In genomic region chr6:37018152-37019064, GRCh38 we compare ENCODE assay signal across 8 cellular contexts. TPM values are rescaled to one million over a fixed set of nuclear protein-coding genes. Genes with fewer than 3 reads are reported as not detected.
DNase-seq lines count a peak whose midpoint lies in the region; ATAC-seq and TF ChIP-seq lines count a peak whose summit lies in the region.

No MANE protein-coding gene starts in this region.

- no peaks in the 10 kb centered on the region for H3K79me2 ChIP-seq in SU-DHL-6 (ENCODE audit: insufficient read depth, low read length)

- H3K4me1 ChIP-seq in heart left ventricle (peaks cover 0 to 25% (median 14%) of the 10 kb centered on the region in 12 donors), vagina (peaks cover 27% of the 10 kb centered on the region)

- TF ChIP-seq CTCF in GM12875 (IDR thresholded peaks at IDR 0.05; ENCODE audit: borderline replicate concordance, insufficient read depth, low read depth, low read length), result peak; percentile 96
- peak; percentile 99 for TF ChIP-seq CTCF in SU-DHL-6 (IDR thresholded peaks at IDR 0.05; ENCODE audit: insufficient read depth, low read length, poor library complexity, severe bottlenecking)
- peak; percentile 72 to 89 (median 78) for TF ChIP-seq CTCF in heart left ventricle (IDR thresholded peaks at IDR 0.05)
- TF ChIP-seq CTCF in vagina (IDR thresholded peaks at IDR 0.05), result peak; percentile 86 to 97 (median 94)

- peaks cover 34% of the 10 kb centered on the region for H3K4me1 Mint-ChIP-seq in activated naive CD8-positive, alpha-beta T cell treated with anti-CD3 and anti-CD28 coated beads for 36 hours

- intact Hi-C loops in heart left ventricle (cut with DNase I), result loop anchor here (1.0 to 10.0 kb wide), 18 partner anchors 20 to 254 kb away; partner anchors contain the start of genes C6orf89 (in 7 of the 10), PIM1 (in 2 of the 10) and MTCH1 (in 1 of the 10)
- intact Hi-C loops in vagina (cut with DNase I), result loop anchor here (2.0 kb wide), 1 partner anchor 134 kb away; the partner anchor contains the start of gene C6orf89

- no peaks in the 10 kb centered on the region for H3K9me3 Mint-ChIP-seq in activated naive CD8-positive, alpha-beta T cell treated with anti-CD3 and anti-CD28 coated beads for 36 hours

- ATAC-seq in HG02852 (IDR thresholded peaks at IDR 0.05; ENCODE audit: unreplicated experiment) (peak; percentile 99), heart left ventricle (peak; percentile 93 to 97 (median 96))

- H3K36me3 ChIP-seq in SU-DHL-6 (ENCODE audit: low read length) (no peaks in the 10 kb centered on the region), heart left ventricle (peaks cover 0 to 61% (median 0%) of the 10 kb centered on the region in 9 donors), vagina (no peaks in the 10 kb centered on the region)

- TF ChIP-seq POLR2A in heart left ventricle (IDR thresholded peaks at IDR 0.05) (no peak), vagina (IDR thresholded peaks at IDR 0.05) (no peak)

- no peaks in the 10 kb centered on the region for H3K9me3 ChIP-seq in SU-DHL-6 (ENCODE audit: insufficient read depth, low read length)
- H3K9me3 ChIP-seq in heart left ventricle, result no peaks in the 10 kb centered on the region
- no peaks in the 10 kb centered on the region for H3K9me3 ChIP-seq in vagina

- H3K4me3 Mint-ChIP-seq in activated naive CD8-positive, alpha-beta T cell treated with anti-CD3 and anti-CD28 coated beads for 36 hours, result no peak overlapping the region

- H3K27ac ChIP-seq in SU-DHL-6 (ENCODE audit: low read depth, low read length) (no peak overlapping the region), heart left ventricle (peak overlapping the region in 9 of 12 donors; percentile 6 to 66 (median 34)), vagina (peak overlapping the region; percentile 52)

- H3K4me3 ChIP-seq in GM12875 (ENCODE audit: low read depth, low read length) (no peak overlapping the region), SU-DHL-6 (ENCODE audit: insufficient read depth, low read length, poor library complexity, severe bottlenecking) (no peak overlapping the region), heart left ventricle (no peak overlapping the region), vagina (no peak overlapping the region)

- H3K27me3 ChIP-seq in SU-DHL-6 (ENCODE audit: low read length), result no peaks in the 10 kb centered on the region
- H3K27me3 ChIP-seq in heart left ventricle, result no peaks in the 10 kb centered on the region
- no peaks in the 10 kb centered on the region for H3K27me3 ChIP-seq in vagina

- H3K4me2 ChIP-seq in SU-DHL-6 (ENCODE audit: low read depth, low read length, poor library complexity, severe bottlenecking), result no peak overlapping the region

- H4K20me1 ChIP-seq in SU-DHL-6 (ENCODE audit: low read depth, low read length), result no peaks in the 10 kb centered on the region

- H3K36me3 Mint-ChIP-seq in activated naive CD8-positive, alpha-beta T cell treated with anti-CD3 and anti-CD28 coated beads for 36 hours, result no peaks in the 10 kb centered on the region

- H3K27ac Mint-ChIP-seq in activated naive CD8-positive, alpha-beta T cell treated with anti-CD3 and anti-CD28 coated beads for 36 hours, result no peak overlapping the region

- whole genome bisulfite sequencing in heart left ventricle, 4 donors, result 3 to 7% (median 5%) methylated on average over 9 of the region's 9 CpGs

- H2AFZ ChIP-seq in SU-DHL-6 (ENCODE audit: low read depth, low read length, severe bottlenecking), result peak overlapping the region; percentile 43

- H3K27me3 Mint-ChIP-seq in activated naive CD8-positive, alpha-beta T cell treated with anti-CD3 and anti-CD28 coated beads for 36 hours, result no peaks in the 10 kb centered on the region

- no peaks in the 10 kb centered on the region for H3F3A ChIP-seq in SU-DHL-6 (ENCODE audit: insufficient read depth)

- DNase-seq in NCI-H1436 (lab: John Stamatoyannopoulos, UW) (peak; percentile 80), heart left ventricle (peak; percentile 89 to 93 (median 92)), putamen (ENCODE audit: low spot score) (peak; percentile 92), vagina (ENCODE audit: extremely low spot score in 2 of 2) (no peak)
- DNase-seq in activated naive CD8-positive, alpha-beta T cell treated with anti-CD3 and anti-CD28 coated beads for 36 hours, result peak; percentile 86

- no peaks in the 10 kb centered on the region for H3K9me2 ChIP-seq in SU-DHL-6 (replicated peaks; ENCODE audit: insufficient read depth, low read length)

- 0 out of 2 replicates have a peak overlapping the region, but pooled peaks have one; percentile 1 for H3K9ac ChIP-seq in SU-DHL-6 (ENCODE audit: low read length)

RNA-seq across cellular contexts. Expression of gene FGD2, which starts 13.0 kb away (rescaled TPM):
- total RNA-seq in activated naive CD8-positive, alpha-beta T cell treated with anti-CD3 and anti-CD28 coated beads for 36 hours, result 1 to 10 TPM; 1.7 to 1.8 TPM
- 10 to 100 TPM in 2 of 9 donors, 1 to 10 TPM in 7; 1.4 to 45.8 (median 4.9) TPM for total RNA-seq in heart left ventricle
- polyA plus RNA-seq in heart left ventricle, result 1 to 10 TPM; 4.1 to 6.9 TPM
- total RNA-seq in vagina, result 20.4 TPM

RNA-seq across cellular contexts. Expression of gene MTCH1, which starts 32.4 kb away (rescaled TPM):
- total RNA-seq in activated naive CD8-positive, alpha-beta T cell treated with anti-CD3 and anti-CD28 coated beads for 36 hours, result 100 to 1,000 TPM; 102 to 103 TPM
- total RNA-seq in heart left ventricle, result 100 to 1,000 TPM; 144 to 320 (median 193) TPM
- 100 to 1,000 TPM; 104 to 367 TPM for polyA plus RNA-seq in heart left ventricle
- 233 TPM for total RNA-seq in vagina

Comparison
In these comparisons a context has a peak if more than half of its experiments do, and no peak if none do; other contexts are left out.
1. DNase-seq: peak in NCI-H1436 (single experiment), activated naive CD8-positive, alpha-beta T cell treated with anti-CD3 and anti-CD28 coated beads for 36 hours (single experiment), heart left ventricle (5 of 5) and putamen (single experiment); none in vagina (0 of 2).
2. Peak in every context shown above with its lines, with median percentiles within 50 percentile points of each other: CTCF ChIP-seq.